Comparison of ENCODE assay signal across 2 cellular contexts in the genomic region with DNA sequence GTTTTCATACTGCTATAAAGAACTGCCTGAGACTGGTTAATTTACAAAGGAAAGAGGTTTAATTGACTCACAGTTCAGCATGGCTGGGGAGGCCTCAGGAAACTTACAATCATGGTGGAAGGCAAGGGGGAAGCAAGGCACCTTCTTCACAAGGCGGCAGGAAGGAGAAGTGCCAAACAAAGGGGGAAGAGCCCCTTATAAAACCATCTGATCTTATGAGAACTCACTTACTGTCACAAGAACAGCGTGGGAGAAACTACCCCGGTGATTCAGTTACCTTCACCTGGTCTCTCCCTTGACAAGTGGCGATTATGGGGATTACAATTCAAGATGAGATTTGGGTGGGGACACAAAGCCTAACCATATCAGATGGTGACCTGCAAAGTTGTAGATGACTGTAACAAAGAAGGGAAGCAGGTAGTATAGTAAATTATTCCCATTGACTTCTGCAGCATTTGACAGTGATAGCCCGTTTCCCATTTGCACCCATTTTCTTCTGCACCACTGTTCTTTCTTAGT.
A peak's percentile ranks its signal among the peaks of the same experiment; 100 is the strongest.
TF ChIP-seq lines count a peak whose summit lies in the region.

No MANE protein-coding gene starts in this region.

TF ChIP-seq in K562, 482 proteins besides CTCF, POLR2A, EP300 and RAD21:
- TF ChIP-seq, protein P1, sequence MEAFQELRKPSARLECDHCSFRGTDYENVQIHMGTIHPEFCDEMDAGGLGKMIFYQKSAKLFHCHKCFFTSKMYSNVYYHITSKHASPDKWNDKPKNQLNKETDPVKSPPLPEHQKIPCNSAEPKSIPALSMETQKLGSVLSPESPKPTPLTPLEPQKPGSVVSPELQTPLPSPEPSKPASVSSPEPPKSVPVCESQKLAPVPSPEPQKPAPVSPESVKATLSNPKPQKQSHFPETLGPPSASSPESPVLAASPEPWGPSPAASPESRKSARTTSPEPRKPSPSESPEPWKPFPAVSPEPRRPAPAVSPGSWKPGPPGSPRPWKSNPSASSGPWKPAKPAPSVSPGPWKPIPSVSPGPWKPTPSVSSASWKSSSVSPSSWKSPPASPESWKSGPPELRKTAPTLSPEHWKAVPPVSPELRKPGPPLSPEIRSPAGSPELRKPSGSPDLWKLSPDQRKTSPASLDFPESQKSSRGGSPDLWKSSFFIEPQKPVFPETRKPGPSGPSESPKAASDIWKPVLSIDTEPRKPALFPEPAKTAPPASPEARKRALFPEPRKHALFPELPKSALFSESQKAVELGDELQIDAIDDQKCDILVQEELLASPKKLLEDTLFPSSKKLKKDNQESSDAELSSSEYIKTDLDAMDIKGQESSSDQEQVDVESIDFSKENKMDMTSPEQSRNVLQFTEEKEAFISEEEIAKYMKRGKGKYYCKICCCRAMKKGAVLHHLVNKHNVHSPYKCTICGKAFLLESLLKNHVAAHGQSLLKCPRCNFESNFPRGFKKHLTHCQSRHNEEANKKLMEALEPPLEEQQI (IDR thresholded peaks at IDR 0.05) = peak; percentile 55
- peak; percentile 28; the same call in 1 of the 2 replicates for TF ChIP-seq RBFOX2 (IDR thresholded peaks at IDR 0.05; ENCODE audit: low read depth, low read length)
TF ChIP-seq in K562: peak in this region for 2; not testable (repeated sequence) for 480.

TF ChIP-seq in HepG2, 621 proteins besides CTCF, POLR2A, EP300 and RAD21:
- peak; percentile 53; the same call in 1 of the 2 replicates for TF ChIP-seq ZMYM4 (CRISPR knock-in tag; IDR thresholded peaks at IDR 0.05)
- TF ChIP-seq, protein P2, sequence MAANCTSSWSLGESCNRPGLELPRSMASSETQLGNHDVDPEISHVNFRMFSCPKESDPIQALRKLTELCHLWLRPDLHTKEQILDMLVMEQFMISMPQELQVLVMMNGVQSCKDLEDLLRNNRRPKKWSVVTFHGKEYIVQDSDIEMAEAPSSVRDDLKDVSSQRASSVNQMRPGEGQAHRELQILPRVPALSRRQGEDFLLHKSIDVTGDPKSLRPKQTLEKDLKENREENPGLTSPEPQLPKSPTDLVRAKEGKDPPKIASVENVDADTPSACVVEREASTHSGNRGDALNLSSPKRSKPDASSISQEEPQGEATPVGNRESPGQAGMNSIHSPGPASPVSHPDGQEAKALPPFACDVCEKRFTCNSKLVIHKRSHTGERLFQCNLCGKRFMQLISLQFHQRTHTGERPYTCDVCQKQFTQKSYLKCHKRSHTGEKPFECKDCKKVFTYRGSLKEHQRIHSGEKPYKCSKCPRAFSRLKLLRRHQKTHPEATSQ (CRISPR knock-in tag; IDR thresholded peaks at IDR 0.05; ENCODE audit: borderline replicate concordance) = peak; percentile 93; the same call in 1 of the 2 replicates
